In genomic region chr20:17938889-17939619, GRCh38 we compare ENCODE assay signal across 1 cellular context.
TF ChIP-seq lines count a peak whose summit lies in the region.

No MANE protein-coding gene starts in this region.

TF ChIP-seq in GM12878, 131 proteins besides CTCF, POLR2A, EP300 and RAD21 (continued from another document):
- TF ChIP-seq ZNF687 (IDR thresholded peaks at IDR 0.05) (no peak), REST (IDR thresholded peaks at IDR 0.05; ENCODE audit: low read depth, low read length) (no peak), IKZF1 (conservative IDR thresholded peaks at IDR 0.05) (peak; percentile 36), MAX (IDR thresholded peaks at IDR 0.05; ENCODE audit: low read depth, low read length) (no peak)
TF ChIP-seq in GM12878: peak in this region for 17.
